In the genomic region with DNA sequence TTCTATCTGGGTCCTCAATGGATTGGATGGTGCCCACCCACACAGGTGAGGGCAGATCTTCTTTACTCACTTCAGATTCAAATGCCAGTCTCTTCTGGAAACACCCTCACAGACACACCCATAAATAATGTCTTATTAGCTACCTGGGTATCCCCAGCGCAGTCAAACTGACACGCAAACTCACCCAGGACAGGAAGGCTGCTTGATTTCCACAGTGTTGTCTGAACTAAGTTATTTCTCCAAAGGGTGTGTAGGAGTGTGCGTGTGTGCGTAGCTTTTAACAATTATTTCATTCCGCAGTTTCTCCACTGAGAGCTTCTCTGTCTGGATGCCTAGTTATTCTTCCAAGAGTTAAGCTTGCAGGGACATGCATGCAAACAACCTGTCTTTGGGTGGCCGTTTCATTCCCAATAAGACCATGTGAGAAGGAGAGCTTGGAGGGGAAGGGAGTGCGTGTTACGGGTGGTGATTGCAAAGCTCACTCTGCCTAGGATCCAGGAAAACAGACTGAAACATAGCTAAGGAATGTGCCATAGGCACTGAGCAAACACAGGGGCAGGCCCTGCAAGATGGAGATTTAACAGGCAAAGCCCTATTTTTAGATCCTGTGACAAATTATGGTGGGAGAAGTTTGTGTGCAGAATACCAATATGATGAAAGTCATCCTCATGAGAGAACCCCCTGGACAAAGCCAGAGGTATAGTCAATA, we compare ENCODE assay signal across 14 cellular contexts.
A peak's percentile ranks its signal among the peaks of the same experiment; 100 is the strongest.
DNase-seq lines count a peak whose midpoint lies in the region; FAIRE-seq and TF ChIP-seq lines count a peak whose summit lies in the region.
"Had no signal": no experiment of that assay in that cellular context is flagged by ENCODE, and none has a peak within 500 bp of the region (broad histone marks: within the 10 kb centered on the region; RNA-seq: fewer than 3 reads in every experiment).

No MANE protein-coding gene starts in this region.

- DNase-seq in AG20443 (ENCODE audit: low spot score) (peak; percentile 92), RPMI7951 (ENCODE audit: low read depth) (peak; percentile 68), fibroblast of gingiva (ENCODE audit: low read depth) (peak; percentile 12), pulmonary artery endothelial cell (ENCODE audit: low read depth, low spot score) (peak; percentile 40), endodermal cell (no peak), D721Med (ENCODE audit: insufficient read length, low spot score) (no peak)
- DNase-seq in central memory CD4-positive, alpha-beta T cell = no peak
- no peak for DNase-seq in activated naive CD4-positive, alpha-beta T cell treated with anti-CD3 and anti-CD28 coated beads, Interleukin-2, amount 50 U/mL, for 16 hours
- DNase-seq: activated T-cell treated with anti-CD3 and anti-CD28 coated beads, Interleukin-2, amount 50 U/mL, for 48 hours; CD4-positive, alpha-beta T cell; cerebellar nuclear complex; H9; NCI-H446; stimulated activated naive B cell treated with anti-CD40 and anti-IgM and Interleukin-4, amounts not matched to agents 10 μg/mL and 1 μg/mL and 100 μg/mL, for 72 hours had no signal

- H3K4me1 ChIP-seq in endodermal cell (ENCODE audit: control insufficient read depth, insufficient read depth, low read length) = peaks cover 3% of the 10 kb centered on the region

- no peak overlapping the region for H3K9ac ChIP-seq in endodermal cell (ENCODE audit: extremely low read depth, low read length, poor library complexity, severe bottlenecking)

- peaks cover 9% of the 10 kb centered on the region for H3K36me3 Mint-ChIP-seq in endodermal cell (ENCODE audit: low read depth)

- no peaks in the 10 kb centered on the region for H3K27me3 ChIP-seq in endodermal cell (ENCODE audit: control insufficient read depth, insufficient read depth, low read length, poor library complexity, severe bottlenecking)

- H3K9me3 Mint-ChIP-seq in endodermal cell = peaks cover 19% of the 10 kb centered on the region
- H3K9me3 Mint-ChIP-seq: CD4-positive, alpha-beta T cell had no signal

- H3K27me3 Mint-ChIP-seq in endodermal cell (ENCODE audit: insufficient read depth) = no peaks in the 10 kb centered on the region

- H3K27ac ChIP-seq in endodermal cell (ENCODE audit: low read depth, low read length) = no peak overlapping the region

- no peaks in the 10 kb centered on the region for H3K36me3 ChIP-seq in endodermal cell (ENCODE audit: control insufficient read depth, insufficient read depth, low read length)

- no peak for FAIRE-seq in D721Med (lab: Jason Lieb, UNC)

- H3K4me1 Mint-ChIP-seq in endodermal cell = peaks cover 10% of the 10 kb centered on the region

- no peak overlapping the region for H3K27ac Mint-ChIP-seq in endodermal cell
- H3K27ac Mint-ChIP-seq: CD4-positive, alpha-beta T cell; stimulated activated naive B cell treated with anti-CD40 and anti-IgM and Interleukin-4, amounts not matched to agents 10 μg/mL and 1 μg/mL and 100 μg/mL, for 72 hours had no signal

- H3K4me3 Mint-ChIP-seq in endodermal cell = no peak overlapping the region
- H3K4me3 Mint-ChIP-seq: CD4-positive, alpha-beta T cell; H9; stimulated activated naive B cell treated with anti-CD40 and anti-IgM and Interleukin-4, amounts not matched to agents 10 μg/mL and 1 μg/mL and 100 μg/mL, for 72 hours had no signal

- no peak overlapping the region for H3K4me3 ChIP-seq in endodermal cell (ENCODE audit: low read length)

- 90 to 93% methylated on average over 6 to 8 of the region's 8 CpGs for WGBS in endodermal cell (ENCODE audit: insufficient coverage in 1 of 2, insufficient read length in 1 of 2), 2 experiments

- TF ChIP-seq CTCF in endodermal cell (conservative IDR thresholded peaks at IDR 0.05) (no peak), D721Med (IDR thresholded peaks at IDR 0.05; ENCODE audit: insufficient read depth, missing control alignments) (no peak)

- peaks cover 15% of the 10 kb centered on the region for H3K9me3 ChIP-seq in endodermal cell (ENCODE audit: control insufficient read depth, low read length)

Comparison
In these comparisons a context has a peak if more than half of its experiments do, and no peak if none do; other contexts are left out.
1. DNase-seq: peak in AG20443 (single experiment), RPMI7951 (single experiment), fibroblast of gingiva (single experiment) and pulmonary artery endothelial cell (single experiment); none in endodermal cell (single experiment), central memory CD4-positive, alpha-beta T cell (single experiment), D721Med (single experiment) and activated naive CD4-positive, alpha-beta T cell treated with anti-CD3 and anti-CD28 coated beads, Interleukin-2, amount 50 U/mL, for 16 hours (single experiment).